In genomic region chr6:26430787-26431186, GRCh38 we compare ENCODE assay signal across 19 cellular contexts. TPM values are rescaled to one million over a fixed set of nuclear protein-coding genes. Genes with fewer than 3 reads are reported as not detected.
DNase-seq lines count a peak whose midpoint lies in the region; TF ChIP-seq lines count a peak whose summit lies in the region.
"Had no signal": no experiment of that assay in that cellular context is flagged by ENCODE, and none has a peak within 500 bp of the region (broad histone marks: within the 10 kb centered on the region; RNA-seq: fewer than 3 reads in every experiment).

No MANE protein-coding gene starts in this region.

- peaks cover 4% of the 10 kb centered on the region for H3K79me2 ChIP-seq in osteoblast (ENCODE audit: insufficient read depth, low read length)

- peaks cover 45% of the 10 kb centered on the region for H3K36me3 Mint-ChIP-seq in chondrocyte (ENCODE audit: low read depth)
- peaks cover 35 to 59% (median 56%) of the 10 kb centered on the region in 3 donors for H3K36me3 Mint-ChIP-seq in immature natural killer cell

- peaks cover 36% of the 10 kb centered on the region for H3K4me1 Mint-ChIP-seq in chondrocyte (ENCODE audit: low read depth)
- no peaks in the 10 kb centered on the region for H3K4me1 Mint-ChIP-seq in immature natural killer cell

- H3K27me3 Mint-ChIP-seq in chondrocyte (ENCODE audit: low read depth) (no peaks in the 10 kb centered on the region), immature natural killer cell (ENCODE audit: low read depth in 3 of 3) (peaks cover 0 to 2% (median 2%) of the 10 kb centered on the region in 3 donors)
- H3K27me3 Mint-ChIP-seq: CD8-positive, alpha-beta memory T cell had no signal

- H3K9me3 Mint-ChIP-seq in chondrocyte (ENCODE audit: low read depth), result peaks cover 8% of the 10 kb centered on the region
- peaks cover 5 to 12% (median 8%) of the 10 kb centered on the region in 6 donors for H3K9me3 Mint-ChIP-seq in immature natural killer cell

- H3K4me2 ChIP-seq in osteoblast (ENCODE audit: insufficient read depth, low read length), result no peak overlapping the region

- peak overlapping the region; percentile 90 for H3K27ac Mint-ChIP-seq in chondrocyte (ENCODE audit: unreplicated experiment)
- no peak overlapping the region for H3K27ac Mint-ChIP-seq in immature natural killer cell
- H3K27ac Mint-ChIP-seq: CD4-positive, CD25-positive, alpha-beta regulatory T cell had no signal

- H4K20me1 ChIP-seq in osteoblast (ENCODE audit: insufficient read depth, low read length), result no peaks in the 10 kb centered on the region

- intact Hi-C loops in left ventricle myocardium inferior (cut with micrococcal nuclease), result no loop called here
- intact Hi-C loops in tibial artery (cut with DNase I; ENCODE audit: low total_unique reads), result loop anchor here (10.0 kb wide), 1 partner anchor 66 kb away; the partner anchor contains the start of gene BTN3A2

- H3K9me3 ChIP-seq in left ventricle myocardium inferior (replicated peaks) (peaks cover 13% of the 10 kb centered on the region), right atrium auricular region (no peaks in the 10 kb centered on the region), osteoblast (ENCODE audit: low read depth, low read length) (no peaks in the 10 kb centered on the region), tibial artery (no peaks in the 10 kb centered on the region)
- H3K9me3 ChIP-seq: BE2C had no signal

- peaks cover 41% of the 10 kb centered on the region for H3K36me3 ChIP-seq in left ventricle myocardium inferior
- peaks cover 26% of the 10 kb centered on the region for H3K36me3 ChIP-seq in right atrium auricular region
- H3K36me3 ChIP-seq in osteoblast (ENCODE audit: insufficient read depth, low read length), result peaks cover 40% of the 10 kb centered on the region
- H3K36me3 ChIP-seq in tibial artery, result peaks cover 0 to 41% (median 30%) of the 10 kb centered on the region in 3 donors
- H3K36me3 ChIP-seq: BE2C had no signal

- H2AFZ ChIP-seq in osteoblast (ENCODE audit: low read length), result no peak overlapping the region

- H3K4me3 ChIP-seq in left ventricle myocardium inferior (no peak overlapping the region), right atrium auricular region (no peak overlapping the region), osteoblast (ENCODE audit: insufficient read depth, low read length) (no peak overlapping the region), tibial artery (no peak overlapping the region)
- H3K4me3 ChIP-seq: GM12878 had no signal

- H3K4me3 Mint-ChIP-seq in chondrocyte (ENCODE audit: unreplicated experiment) (no peak overlapping the region), immature natural killer cell (no peak overlapping the region)
- H3K4me3 Mint-ChIP-seq: CD4-positive, CD25-positive, alpha-beta regulatory T cell; CD8-positive, alpha-beta memory T cell had no signal

- H3K4me1 ChIP-seq in left ventricle myocardium inferior, result peaks cover 17% of the 10 kb centered on the region
- H3K4me1 ChIP-seq in right atrium auricular region, result peaks cover 0 to 17% of the 10 kb centered on the region in 2 donors
- peaks cover 25% of the 10 kb centered on the region for H3K4me1 ChIP-seq in osteoblast (ENCODE audit: insufficient read depth, low read length)
- H3K4me1 ChIP-seq in tibial artery, result peaks cover 0 to 27% (median 14%) of the 10 kb centered on the region in 4 donors
- H3K4me1 ChIP-seq: BE2C had no signal

- H3K27ac ChIP-seq in left ventricle myocardium inferior (replicated peaks), result peak overlapping the region; percentile 54
- H3K27ac ChIP-seq in right atrium auricular region, result peak overlapping the region in 1 of 2 donors; percentile 10
- peak overlapping the region; percentile 70 for H3K27ac ChIP-seq in osteoblast (ENCODE audit: low read depth, low read length)
- H3K27ac ChIP-seq in tibial artery, result peak overlapping the region; percentile 71

- DNase-seq in left ventricle myocardium inferior (no peak), right atrium auricular region (ENCODE audit: low spot score) (no peak), chondrocyte (ENCODE audit: low spot score) (no peak), osteoblast (ENCODE audit: insufficient read length, low spot score, missing footprints) (no peak), tibial artery (no peak), immature natural killer cell (no peak)
- DNase-seq in stimulated activated CD4-positive, alpha-beta T cell treated with anti-CD3 and anti-CD28 coated beads, Interleukin-2, amount 100 ng/mL, for 24 hours, result no peak
- DNase-seq: ACHN; C1 segment of cervical spinal cord; CD4-positive, CD25-positive, alpha-beta regulatory T cell; CD8-positive, alpha-beta memory T cell; DMS 273 treated with DMSO at 0.1 percent for 48 hours; DMS53; DND-41; EL; GOT3; H7 had no signal

- TF ChIP-seq CTCF in left ventricle myocardium inferior (IDR thresholded peaks at IDR 0.05; ENCODE audit: borderline replicate concordance) (no peak), right atrium auricular region (IDR thresholded peaks at IDR 0.05) (no peak), chondrocyte (IDR thresholded peaks at IDR 0.05) (no peak), osteoblast (IDR thresholded peaks at IDR 0.05; ENCODE audit: extremely low read depth, low read depth, low read length) (no peak), tibial artery (IDR thresholded peaks at IDR 0.05) (no peak)

- no peaks in the 10 kb centered on the region for H3K27me3 ChIP-seq in left ventricle myocardium inferior (ENCODE audit: low read depth)
- no peaks in the 10 kb centered on the region for H3K27me3 ChIP-seq in right atrium auricular region
- H3K27me3 ChIP-seq in osteoblast (ENCODE audit: insufficient read depth, low read length), result no peaks in the 10 kb centered on the region
- H3K27me3 ChIP-seq in tibial artery, result no peaks in the 10 kb centered on the region
- H3K27me3 ChIP-seq: BE2C had no signal

RNA-seq across cellular contexts. Expression of gene BTN3A3, which starts 9.5 kb away (rescaled TPM):
- total RNA-seq in left ventricle myocardium inferior (8.3 TPM), right atrium auricular region (1 to 10 TPM; 5.6 to 8.7 TPM), chondrocyte (8.6 to 23.7 TPM (median 9.3 TPM) in 3 replicates), osteoblast (21.5 and 21.7 TPM in 2 replicates)
- polyA plus RNA-seq in immature natural killer cell, result 100 to 1,000 TPM in 2 of 3 donors, 10 to 100 TPM in 1; 49.5 to 113 (median 100) TPM

RNA-seq across cellular contexts. Expression of gene BTN2A1, which starts 27.0 kb away (rescaled TPM):
- total RNA-seq in left ventricle myocardium inferior, result 16.0 TPM
- 10 to 100 TPM in 1 of 2 donors, 1 to 10 TPM in 1; 7.6 to 13.9 TPM for total RNA-seq in right atrium auricular region
- total RNA-seq in chondrocyte, result 28.3 to 33.6 TPM (median 33.3 TPM) in 3 replicates
- total RNA-seq in osteoblast, result 10.5 and 11.5 TPM in 2 replicates
- 10 to 100 TPM in 2 of 3 donors, 1 to 10 TPM in 1; 7.2 to 23.4 (median 16.7) TPM for polyA plus RNA-seq in immature natural killer cell

RNA-seq across cellular contexts. Expression of gene BTN3A1, which starts 28.7 kb away (rescaled TPM):
- total RNA-seq in left ventricle myocardium inferior (9.7 TPM), right atrium auricular region (1 to 10 TPM; 3.6 to 6.6 TPM), chondrocyte (10.9 to 19.3 TPM (median 11.6 TPM) in 3 replicates), osteoblast (25.3 and 26.2 TPM in 2 replicates)
- 100 to 1,000 TPM in 1 of 3 donors, 10 to 100 TPM in 2; 57.3 to 117 (median 98.5) TPM for polyA plus RNA-seq in immature natural killer cell

RNA-seq across cellular contexts. Expression of gene BTN2A2, which starts 47.9 kb away (rescaled TPM):
- total RNA-seq in left ventricle myocardium inferior, result 4.2 TPM
- total RNA-seq in right atrium auricular region, result 1 to 10 TPM; 2.6 to 4.4 TPM
- 18.0 to 18.9 TPM (median 18.2 TPM) in 3 replicates for total RNA-seq in chondrocyte
- 16.3 and 17.4 TPM in 2 replicates for total RNA-seq in osteoblast
- 10 to 100 TPM in 1 of 3 donors, 1 to 10 TPM in 2; 6.6 to 13.5 (median 7.5) TPM for polyA plus RNA-seq in immature natural killer cell
